8 cellular contexts compared by ENCODE assay signal in genomic region chr6:73585566-73586415, GRCh38.
DNase-seq lines count a peak whose midpoint lies in the region; ATAC-seq and TF ChIP-seq lines count a peak whose summit lies in the region.

No MANE protein-coding gene starts in this region.

- peak overlapping the region; percentile 89 for H3K27ac ChIP-seq in CD4-positive, alpha-beta T cell (ENCODE audit: low read depth, low read length)
- peak overlapping the region; percentile 55 to 96 (median 83) for H3K27ac ChIP-seq in heart left ventricle

- no peaks in the 10 kb centered on the region for H3K9me3 Mint-ChIP-seq in CD4-positive, alpha-beta T cell
- H3K9me3 Mint-ChIP-seq in activated naive CD8-positive, alpha-beta T cell treated with anti-CD3 and anti-CD28 coated beads, Interleukin-2, amount 10 ng/mL, durations not matched to agents 7 days and 5 days = no peaks in the 10 kb centered on the region

- H3K27me3 ChIP-seq in CD4-positive, alpha-beta T cell (ENCODE audit: control insufficient read depth, insufficient read depth, low read length) = no peaks in the 10 kb centered on the region
- H3K27me3 ChIP-seq in heart left ventricle = no peaks in the 10 kb centered on the region

- peak; percentile 86 for ATAC-seq in CD4-positive, alpha-beta T cell (ENCODE audit: poor library complexity)
- ATAC-seq in GM19025 (IDR thresholded peaks at IDR 0.05; ENCODE audit: low read depth, unreplicated experiment) (peak; percentile 57), HG03139 (IDR thresholded peaks at IDR 0.05; ENCODE audit: unreplicated experiment) (peak; percentile 69), heart left ventricle (peak; percentile 49 to 84 (median 70))
- peak; percentile 85 for ATAC-seq in activated naive CD8-positive, alpha-beta T cell treated with anti-CD3 and anti-CD28 coated beads, Interleukin-2, amount 10 ng/mL, durations not matched to agents 7 days and 5 days (ENCODE audit: low read depth)

- POLR2A ChIA-PET in CD4-positive, alpha-beta T cell (lab: Charles Lee) = interaction anchor here (0.6 to 3.2 kb wide), 13 partner anchors 8 to 1699 kb away, joined by 3 to 137 read pairs (median 5); partner anchors contain the start of genes DDX43, EEF1A1, MTO1 and SLC17A5
- POLR2A ChIA-PET in activated naive CD8-positive, alpha-beta T cell treated with anti-CD3 and anti-CD28 coated beads, Interleukin-2, amount 10 ng/mL, durations not matched to agents 7 days and 5 days (lab: Charles Lee) = interaction anchor here (0.6 to 5.1 kb wide), 12 partner anchors 8 to 259 kb away, joined by 3 to 145 read pairs (median 5); partner anchors contain the start of genes EEF1A1 and MTO1

- peak overlapping the region; percentile 98 for H3K27ac Mint-ChIP-seq in CD4-positive, alpha-beta T cell
- peak overlapping the region; percentile 99 for H3K27ac Mint-ChIP-seq in activated naive CD8-positive, alpha-beta T cell treated with anti-CD3 and anti-CD28 coated beads, Interleukin-2, amount 10 ng/mL, durations not matched to agents 7 days and 5 days

- no peaks in the 10 kb centered on the region for H3K36me3 ChIP-seq in heart left ventricle

- DNase-seq in CD4-positive, alpha-beta T cell = peak in 4 of 10 experiments; percentile 6 to 19 (median 11)
- DNase-seq in OCI-M1 (lab: John Stamatoyannopoulos, UW) = peak; percentile 96
- DNase-seq in activated naive CD8-positive, alpha-beta T cell treated with anti-CD3 and anti-CD28 coated beads, Interleukin-2, amount 10 ng/mL, durations not matched to agents 7 days and 5 days = peak; percentile 40
- peak in 2 of 5 donors; percentile 32 to 50 for DNase-seq in heart left ventricle
- peak; percentile 90 for DNase-seq in renal cortical epithelial cell (ENCODE audit: low read depth)
- DNase-seq in NCI-H524 (lab: John Stamatoyannopoulos, UW) = no peak

- CTCF ChIA-PET in CD4-positive, alpha-beta T cell (lab: Charles Lee) = interaction anchor here (1.1 to 2.1 kb wide), 4 partner anchors 67 to 131 kb away, joined by 3 to 10 read pairs (median 4); no protein-coding TSS in a partner anchor

- peak overlapping the region; percentile 75 for H3K4me3 Mint-ChIP-seq in CD4-positive, alpha-beta T cell
- H3K4me3 Mint-ChIP-seq in activated naive CD8-positive, alpha-beta T cell treated with anti-CD3 and anti-CD28 coated beads, Interleukin-2, amount 10 ng/mL, durations not matched to agents 7 days and 5 days = peak overlapping the region; percentile 90

- TF ChIP-seq CTCF in CD4-positive, alpha-beta T cell (IDR thresholded peaks at IDR 0.05) = no peak
- TF ChIP-seq CTCF in heart left ventricle (IDR thresholded peaks at IDR 0.05) = no peak

- WGBS in heart left ventricle, 4 donors = 27 to 37% (median 35%) methylated on average over 3 of the region's 3 CpGs

- peaks cover 20% of the 10 kb centered on the region for H3K4me1 Mint-ChIP-seq in CD4-positive, alpha-beta T cell (ENCODE audit: low read depth)
- peaks cover 27% of the 10 kb centered on the region for H3K4me1 Mint-ChIP-seq in activated naive CD8-positive, alpha-beta T cell treated with anti-CD3 and anti-CD28 coated beads, Interleukin-2, amount 10 ng/mL, durations not matched to agents 7 days and 5 days

- TF ChIP-seq POLR2A in heart left ventricle (IDR thresholded peaks at IDR 0.05) = peak in 1 of 2 donors; percentile 25

- H3K4me1 ChIP-seq in heart left ventricle = peaks cover 0 to 35% (median 15%) of the 10 kb centered on the region in 12 donors

- intact Hi-C loops in CD4-positive, alpha-beta T cell (cut with DNase I, micrococcal nuclease) = loop anchor here (2.0 to 5.0 kb wide), 2 partner anchors 58 to 65 kb away; partner anchors contain the start of gene EEF1A1 (in 1 of the 2)
- intact Hi-C loops in heart left ventricle (cut with DNase I) = loop anchor here in 3 of 10 donors (2.0 to 10.0 kb wide), 3 partner anchors 61 to 65 kb away; partner anchors contain the start of gene EEF1A1 (in 3 of the 3)

- H3K9me3 ChIP-seq in CD4-positive, alpha-beta T cell (ENCODE audit: control insufficient read depth, low read length) = no peaks in the 10 kb centered on the region
- peaks cover 0 to 5% (median 0%) of the 10 kb centered on the region in 12 donors for H3K9me3 ChIP-seq in heart left ventricle

- H3K36me3 Mint-ChIP-seq in CD4-positive, alpha-beta T cell (ENCODE audit: low read depth) = no peaks in the 10 kb centered on the region
- no peaks in the 10 kb centered on the region for H3K36me3 Mint-ChIP-seq in activated naive CD8-positive, alpha-beta T cell treated with anti-CD3 and anti-CD28 coated beads, Interleukin-2, amount 10 ng/mL, durations not matched to agents 7 days and 5 days

- peak overlapping the region in 9 of 12 donors; percentile 0 to 43 (median 27) for H3K4me3 ChIP-seq in heart left ventricle

- no peaks in the 10 kb centered on the region for H3K27me3 Mint-ChIP-seq in CD4-positive, alpha-beta T cell
- H3K27me3 Mint-ChIP-seq in activated naive CD8-positive, alpha-beta T cell treated with anti-CD3 and anti-CD28 coated beads, Interleukin-2, amount 10 ng/mL, durations not matched to agents 7 days and 5 days = no peaks in the 10 kb centered on the region

Comparison
In these comparisons a context has a peak if more than half of its experiments do, and no peak if none do; other contexts are left out.
1. DNase-seq: peak in OCI-M1 (single experiment), activated naive CD8-positive, alpha-beta T cell treated with anti-CD3 and anti-CD28 coated beads, Interleukin-2, amount 10 ng/mL, durations not matched to agents 7 days and 5 days (single experiment) and renal cortical epithelial cell (single experiment); none in NCI-H524 (0 of 2).
2. Peak in every context shown above with its lines, with median percentiles within 50 percentile points of each other: ATAC-seq.